15 cellular contexts compared by ENCODE assay signal in the genomic region with DNA sequence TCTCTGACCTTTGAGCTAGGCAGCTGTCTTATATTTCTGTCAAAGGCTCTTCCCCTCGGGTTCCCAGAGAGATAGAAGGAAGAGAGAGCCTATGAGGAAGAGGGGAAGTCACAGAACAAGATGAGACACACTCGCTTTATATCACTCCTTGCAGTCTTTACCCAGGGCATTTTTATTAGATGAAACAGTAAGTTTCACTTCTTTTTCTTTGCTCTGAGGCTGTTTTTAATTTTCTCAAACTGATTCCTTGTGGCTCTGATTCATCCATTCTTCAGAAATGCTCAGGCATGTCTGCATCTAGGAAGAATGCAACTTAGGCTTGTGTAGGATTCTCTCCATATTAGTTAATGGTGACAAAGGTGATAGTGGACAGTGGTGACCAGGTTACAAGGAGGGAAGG.
DNase-seq lines count a peak whose midpoint lies in the region; TF ChIP-seq lines count a peak whose summit lies in the region.
"Had no signal": no experiment of that assay in that cellular context is flagged by ENCODE, and none has a peak within 500 bp of the region (broad histone marks: within the 10 kb centered on the region; RNA-seq: fewer than 3 reads in every experiment).

No MANE protein-coding gene starts in this region.

- DNase-seq in BJ (ENCODE audit: low read depth) (peak; percentile 64), NCI-H226 (peak; percentile 39), astrocyte of the spinal cord (ENCODE audit: low read depth, low spot score) (peak; percentile 72), ascending aorta (ENCODE audit: low spot score in 2 of 2) (no peak), type B pancreatic cell (ENCODE audit: extremely low spot score, unreplicated experiment) (no peak), HEK293T (ENCODE audit: extremely low spot score) (no peak)
- no peak for DNase-seq in activated naive CD4-positive, alpha-beta T cell treated with anti-CD3 and anti-CD28 coated beads, Interleukin-2, amount 10 ng/mL, durations not matched to agents 7 days and 5 days
- DNase-seq: activated CD8-positive, alpha-beta memory T cell treated with anti-CD3 and anti-CD28 coated beads, Interleukin-2, amount 50 U/mL, for 48 hours; cerebellar nuclear complex; NCI-H2227 treated with DMSO at 0.1 percent for 48 hours; stimulated activated CD4-positive, alpha-beta T cell treated with anti-CD3 and anti-CD28 coated beads, Interleukin-15, amount 100 ng/mL, for 24 hours; stomach; T-cell had no signal

- no peaks in the 10 kb centered on the region for H3K27me3 ChIP-seq in BJ (ENCODE audit: control insufficient read depth, insufficient read depth, low read length)
- no peaks in the 10 kb centered on the region for H3K27me3 ChIP-seq in ascending aorta
- H3K27me3 ChIP-seq: stomach had no signal

- H3K27ac ChIP-seq in mesodermal cell (ENCODE audit: low read depth, low read length, severe bottlenecking) (peak overlapping the region; percentile 6), ascending aorta (no peak overlapping the region)
- H3K27ac ChIP-seq: stomach had no signal

- 100% methylated on average over 1 of the region's 2 CpGs; no CpG with 5 or more reads in 1 of the 2 experiments for WGBS in mesodermal cell (ENCODE audit: insufficient coverage in 2 of 2), 2 experiments

- no peaks in the 10 kb centered on the region for H3K36me3 ChIP-seq in BJ (ENCODE audit: control insufficient read depth, insufficient read depth, low read length)
- H3K36me3 ChIP-seq in mesodermal cell (ENCODE audit: control insufficient read depth, insufficient read depth, low read length) = no peaks in the 10 kb centered on the region
- H3K36me3 ChIP-seq in ascending aorta = no peaks in the 10 kb centered on the region
- H3K36me3 ChIP-seq: stomach had no signal

- no peaks in the 10 kb centered on the region for H3K36me3 Mint-ChIP-seq in activated naive CD4-positive, alpha-beta T cell treated with anti-CD3 and anti-CD28 coated beads, Interleukin-2, amount 10 ng/mL, durations not matched to agents 7 days and 5 days
- H3K36me3 Mint-ChIP-seq in type B pancreatic cell = no peaks in the 10 kb centered on the region
- H3K36me3 Mint-ChIP-seq: T-cell had no signal

- intact Hi-C loops in ascending aorta (cut with DNase I) = loop anchor here (10.0 kb wide), 1 partner anchor 157 kb away; no protein-coding TSS in a partner anchor

- peaks cover 17% of the 10 kb centered on the region for H3K27me3 Mint-ChIP-seq in activated naive CD4-positive, alpha-beta T cell treated with anti-CD3 and anti-CD28 coated beads, Interleukin-2, amount 10 ng/mL, durations not matched to agents 7 days and 5 days
- H3K27me3 Mint-ChIP-seq in type B pancreatic cell = no peaks in the 10 kb centered on the region

- peaks cover 2% of the 10 kb centered on the region for H3K4me1 Mint-ChIP-seq in activated naive CD4-positive, alpha-beta T cell treated with anti-CD3 and anti-CD28 coated beads, Interleukin-2, amount 10 ng/mL, durations not matched to agents 7 days and 5 days
- H3K4me1 Mint-ChIP-seq in type B pancreatic cell (ENCODE audit: unreplicated experiment) = peaks cover 8% of the 10 kb centered on the region

- H3K4me3 ChIP-seq in BJ (ENCODE audit: low read depth, low read length) (no peak overlapping the region), astrocyte of the spinal cord (ENCODE audit: low read depth, low read length) (no peak overlapping the region), mesodermal cell (ENCODE audit: extremely low read depth, insufficient read depth, low read length, poor library complexity, severe bottlenecking) (no peak overlapping the region), ascending aorta (no peak overlapping the region)
- H3K4me3 ChIP-seq: stomach had no signal

- no peak overlapping the region for H3K27ac Mint-ChIP-seq in activated naive CD4-positive, alpha-beta T cell treated with anti-CD3 and anti-CD28 coated beads, Interleukin-2, amount 10 ng/mL, durations not matched to agents 7 days and 5 days
- H3K27ac Mint-ChIP-seq in type B pancreatic cell = no peak overlapping the region
- H3K27ac Mint-ChIP-seq: nephron, T-cell had no signal

- no peak overlapping the region for H3K4me3 Mint-ChIP-seq in activated naive CD4-positive, alpha-beta T cell treated with anti-CD3 and anti-CD28 coated beads, Interleukin-2, amount 10 ng/mL, durations not matched to agents 7 days and 5 days
- H3K4me3 Mint-ChIP-seq in type B pancreatic cell = no peak overlapping the region
- H3K4me3 Mint-ChIP-seq: nephron, T-cell had no signal

- no peaks in the 10 kb centered on the region for H3K9me3 ChIP-seq in mesodermal cell (ENCODE audit: control insufficient read depth, low read length)
- H3K9me3 ChIP-seq in ascending aorta = no peaks in the 10 kb centered on the region
- H3K9me3 ChIP-seq: stomach had no signal

- no peaks in the 10 kb centered on the region for H3K9me3 Mint-ChIP-seq in activated naive CD4-positive, alpha-beta T cell treated with anti-CD3 and anti-CD28 coated beads, Interleukin-2, amount 10 ng/mL, durations not matched to agents 7 days and 5 days
- H3K9me3 Mint-ChIP-seq in type B pancreatic cell = no peaks in the 10 kb centered on the region
- H3K9me3 Mint-ChIP-seq: nephron, T-cell had no signal

- H3K4me1 ChIP-seq in mesodermal cell (ENCODE audit: control insufficient read depth, insufficient read depth, low read length, poor library complexity, severe bottlenecking) (peaks cover 9% of the 10 kb centered on the region), ascending aorta (no peaks in the 10 kb centered on the region)

- TF ChIP-seq CTCF in BJ (IDR thresholded peaks at IDR 0.05; ENCODE audit: insufficient read depth, low read depth, low read length) = no peak
- TF ChIP-seq CTCF in astrocyte of the spinal cord (IDR thresholded peaks at IDR 0.05; ENCODE audit: low read depth, low read length) = no peak
- TF ChIP-seq CTCF in ascending aorta (IDR thresholded peaks at IDR 0.05) = no peak
- TF ChIP-seq CTCF in type B pancreatic cell (conservative IDR thresholded peaks at IDR 0.05) = no peak

- CTCF ChIA-PET in BJ (lab: Yijun Ruan, JAX) (interaction anchor here (0.6 to 2.4 kb wide), 9 partner anchors 12 to 1478 kb away, joined by 3 to 25 read pairs (median 9); no protein-coding TSS in a partner anchor), HEK293T (lab: Yijun Ruan, JAX) (interaction anchor here (1.0 to 2.6 kb wide), 4 partner anchors 10 to 30 kb away, joined by 3 to 8 read pairs (median 6); no protein-coding TSS in a partner anchor)
- CTCF ChIA-PET in activated naive CD4-positive, alpha-beta T cell treated with anti-CD3 and anti-CD28 coated beads, Interleukin-2, amount 10 ng/mL, durations not matched to agents 7 days and 5 days (lab: Charles Lee) = interaction anchor here (1.0 to 4.7 kb wide), 12 partner anchors 9 to 292 kb away, joined by 3 to 33 read pairs (median 8); no protein-coding TSS in a partner anchor

- POLR2A ChIA-PET in BJ (lab: Charles Lee) (no interaction called here), HEK293T (lab: Yijun Ruan, JAX) (interaction anchor here (0.6 kb wide), 1 partner anchor 291 kb away, joined by 3 read pairs; no protein-coding TSS in a partner anchor)

- in situ Hi-C loops in astrocyte of the spinal cord (cut with HindIII; ENCODE audit: low sequenced_read_pairs) = no loop called here

TF ChIP-seq in HEK293T, 16 proteins besides CTCF, POLR2A, EP300 and RAD21:
- no peak for TF ChIP-seq HDGF (IDR thresholded peaks at IDR 0.05; ENCODE audit: borderline replicate concordance)
- TF ChIP-seq SP1 (IDR thresholded peaks at IDR 0.05) = no peak
- no peak for TF ChIP-seq NFRKB (IDR thresholded peaks at IDR 0.05)
- no peak for TF ChIP-seq TARDBP (IDR thresholded peaks at IDR 0.05)
- no peak for TF ChIP-seq CTBP1 (IDR thresholded peaks at IDR 0.05; ENCODE audit: borderline replicate concordance)
- TF ChIP-seq, protein P1, sequence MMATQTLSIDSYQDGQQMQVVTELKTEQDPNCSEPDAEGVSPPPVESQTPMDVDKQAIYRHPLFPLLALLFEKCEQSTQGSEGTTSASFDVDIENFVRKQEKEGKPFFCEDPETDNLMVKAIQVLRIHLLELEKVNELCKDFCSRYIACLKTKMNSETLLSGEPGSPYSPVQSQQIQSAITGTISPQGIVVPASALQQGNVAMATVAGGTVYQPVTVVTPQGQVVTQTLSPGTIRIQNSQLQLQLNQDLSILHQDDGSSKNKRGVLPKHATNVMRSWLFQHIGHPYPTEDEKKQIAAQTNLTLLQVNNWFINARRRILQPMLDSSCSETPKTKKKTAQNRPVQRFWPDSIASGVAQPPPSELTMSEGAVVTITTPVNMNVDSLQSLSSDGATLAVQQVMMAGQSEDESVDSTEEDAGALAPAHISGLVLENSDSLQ (IDR thresholded peaks at IDR 0.05) = no peak
- no peak for TF ChIP-seq FOXM1 (IDR thresholded peaks at IDR 0.05; ENCODE audit: borderline replicate concordance)
- no peak for TF ChIP-seq SUZ12 (IDR thresholded peaks at IDR 0.05)
- TF ChIP-seq FOXA1 (IDR thresholded peaks at IDR 0.05) = no peak
- no peak for TF ChIP-seq ZNF384 (IDR thresholded peaks at IDR 0.05)
- no peak for TF ChIP-seq FOXK2 (IDR thresholded peaks at IDR 0.05)
- TF ChIP-seq BHLHE40 (IDR thresholded peaks at IDR 0.05; ENCODE audit: borderline replicate concordance) = no peak
- TF ChIP-seq ELF4 (IDR thresholded peaks at IDR 0.05) = no peak
- no peak for TF ChIP-seq L3MBTL2 (conservative IDR thresholded peaks at IDR 0.05)
- no peak for TF ChIP-seq LEF1 (IDR thresholded peaks at IDR 0.05; ENCODE audit: borderline replicate concordance)
- no peak for TF ChIP-seq ARNT (IDR thresholded peaks at IDR 0.05)
TF ChIP-seq in HEK293T: peak in this region for 0.

Comparison
In these comparisons a context has a peak if more than half of its experiments do, and no peak if none do; other contexts are left out.
1. DNase-seq: peak in BJ (single experiment), NCI-H226 (single experiment) and astrocyte of the spinal cord (single experiment); none in ascending aorta (0 of 2), activated naive CD4-positive, alpha-beta T cell treated with anti-CD3 and anti-CD28 coated beads, Interleukin-2, amount 10 ng/mL, durations not matched to agents 7 days and 5 days (single experiment), type B pancreatic cell (single experiment) and HEK293T (single experiment).